ENCODE assay signal across 6 cellular contexts in the genomic region with DNA sequence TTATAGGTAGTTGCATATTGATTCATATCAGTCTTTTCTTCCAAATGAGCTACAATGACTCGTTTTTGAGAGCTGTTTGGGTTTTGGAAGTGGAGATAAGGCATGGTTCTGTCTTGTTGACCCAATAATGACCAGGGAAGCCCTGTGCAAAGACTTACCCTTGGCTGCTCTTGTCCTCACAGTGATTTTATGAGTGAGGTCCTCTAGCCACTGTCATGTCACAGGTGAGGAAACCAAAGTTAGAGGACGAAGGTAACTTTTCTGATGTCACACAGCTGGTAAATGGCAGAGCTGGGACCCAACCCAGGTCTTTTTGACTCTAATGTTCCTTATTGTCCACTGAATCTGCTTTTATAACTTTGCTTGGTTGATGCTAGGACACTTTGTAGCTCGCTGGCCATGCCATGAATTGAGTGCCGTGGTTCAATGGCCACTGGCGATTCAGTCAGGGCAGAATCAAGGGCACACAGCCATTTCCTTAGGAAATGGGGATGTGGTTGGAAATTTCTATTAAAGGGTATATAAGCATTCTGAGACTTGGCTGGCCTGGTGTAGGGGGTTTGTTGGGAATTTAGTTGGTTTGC.
DNase-seq lines count a peak whose midpoint lies in the region; ATAC-seq and TF ChIP-seq lines count a peak whose summit lies in the region.
"Not testable (repeated sequence)": the region's sequence is repeated elsewhere in the genome, so short reads cannot be mapped to it uniquely, and the experiment has no call there.

No MANE protein-coding gene starts in this region.

- intact Hi-C loops in activated CD4-positive, alpha-beta T cell treated with anti-CD3 and anti-CD28 coated beads, Interleukin-2, amount 10 ng/mL, durations not matched to agents 24 days and 14 days (cut with micrococcal nuclease) = not testable (repeated sequence)

- not testable (repeated sequence) for H3K4me3 Mint-ChIP-seq in activated CD4-positive, alpha-beta T cell treated with anti-CD3 and anti-CD28 coated beads, Interleukin-2, amount 10 ng/mL, durations not matched to agents 24 days and 14 days; osteocyte (ENCODE audit: unreplicated experiment); stimulated activated effector memory CD8-positive, alpha-beta T cell treated with anti-CD3 and anti-CD28 coated beads, Interleukin-12 subunit alpha, Interleukin-12 subunit beta, amount 100 ng/mL, for 72 hours

- ATAC-seq in left lobe of liver; stimulated activated effector memory CD8-positive, alpha-beta T cell treated with anti-CD3 and anti-CD28 coated beads, Interleukin-12 subunit alpha, Interleukin-12 subunit beta, amount 100 ng/mL, for 72 hours: not testable (repeated sequence)

- peak; percentile 56 for DNase-seq in activated CD4-positive, alpha-beta T cell treated with anti-CD3 and anti-CD28 coated beads, Interleukin-2, amount 10 ng/mL, durations not matched to agents 24 days and 14 days
- DNase-seq in activated effector memory CD4-positive, alpha-beta T cell treated with anti-CD3 and anti-CD28 coated beads, Interleukin-2, amount 50 U/mL, for 16 hours = peak; percentile 55
- DNase-seq in ecto neural progenitor cell (ENCODE audit: low spot score) = peak; percentile 32
- peak; percentile 39 for DNase-seq in left lobe of liver (ENCODE audit: low spot score)
- peak; percentile 85 for DNase-seq in osteocyte (ENCODE audit: extremely low spot score, unreplicated experiment)
- DNase-seq in stimulated activated effector memory CD8-positive, alpha-beta T cell treated with anti-CD3 and anti-CD28 coated beads, Interleukin-12 subunit alpha, Interleukin-12 subunit beta, amount 100 ng/mL, for 72 hours (ENCODE audit: low spot score in 2 of 2) = peak; percentile 1 to 25

- TF ChIP-seq CTCF in osteocyte (IDR thresholded peaks at IDR 0.05) = not testable (repeated sequence)

- not testable (repeated sequence) for H3K27me3 Mint-ChIP-seq in activated CD4-positive, alpha-beta T cell treated with anti-CD3 and anti-CD28 coated beads, Interleukin-2, amount 10 ng/mL, durations not matched to agents 24 days and 14 days; osteocyte (ENCODE audit: unreplicated experiment)

- not testable (repeated sequence) for H3K36me3 Mint-ChIP-seq in activated CD4-positive, alpha-beta T cell treated with anti-CD3 and anti-CD28 coated beads, Interleukin-2, amount 10 ng/mL, durations not matched to agents 24 days and 14 days (ENCODE audit: low read depth); osteocyte (ENCODE audit: unreplicated experiment); stimulated activated effector memory CD8-positive, alpha-beta T cell treated with anti-CD3 and anti-CD28 coated beads, Interleukin-12 subunit alpha, Interleukin-12 subunit beta, amount 100 ng/mL, for 72 hours

- not testable (repeated sequence) for H3K4me1 Mint-ChIP-seq in activated CD4-positive, alpha-beta T cell treated with anti-CD3 and anti-CD28 coated beads, Interleukin-2, amount 10 ng/mL, durations not matched to agents 24 days and 14 days; osteocyte (ENCODE audit: unreplicated experiment); stimulated activated effector memory CD8-positive, alpha-beta T cell treated with anti-CD3 and anti-CD28 coated beads, Interleukin-12 subunit alpha, Interleukin-12 subunit beta, amount 100 ng/mL, for 72 hours

- H3K9me3 Mint-ChIP-seq in activated CD4-positive, alpha-beta T cell treated with anti-CD3 and anti-CD28 coated beads, Interleukin-2, amount 10 ng/mL, durations not matched to agents 24 days and 14 days; osteocyte (ENCODE audit: unreplicated experiment); stimulated activated effector memory CD8-positive, alpha-beta T cell treated with anti-CD3 and anti-CD28 coated beads, Interleukin-12 subunit alpha, Interleukin-12 subunit beta, amount 100 ng/mL, for 72 hours: not testable (repeated sequence)

- not testable (repeated sequence) for H3K27ac Mint-ChIP-seq in activated CD4-positive, alpha-beta T cell treated with anti-CD3 and anti-CD28 coated beads, Interleukin-2, amount 10 ng/mL, durations not matched to agents 24 days and 14 days; osteocyte (ENCODE audit: unreplicated experiment); stimulated activated effector memory CD8-positive, alpha-beta T cell treated with anti-CD3 and anti-CD28 coated beads, Interleukin-12 subunit alpha, Interleukin-12 subunit beta, amount 100 ng/mL, for 72 hours

Comparison
In these comparisons a context has a peak if more than half of its experiments do, and no peak if none do; other contexts are left out.
1. DNase-seq: peak in every context shown above with its lines; median percentile 85 in osteocyte; 56 in activated CD4-positive, alpha-beta T cell treated with anti-CD3 and anti-CD28 coated beads, Interleukin-2, amount 10 ng/mL, durations not matched to agents 24 days and 14 days; 55 in activated effector memory CD4-positive, alpha-beta T cell treated with anti-CD3 and anti-CD28 coated beads, Interleukin-2, amount 50 U/mL, for 16 hours; 39 in left lobe of liver; 32 in ecto neural progenitor cell; 13 in stimulated activated effector memory CD8-positive, alpha-beta T cell treated with anti-CD3 and anti-CD28 coated beads, Interleukin-12 subunit alpha, Interleukin-12 subunit beta, amount 100 ng/mL, for 72 hours.